Comparison of ENCODE assay signal across 1 cellular context in genomic region chr3:194134757-194135515, GRCh38.
A peak's percentile ranks its signal among the peaks of the same experiment; 100 is the strongest.
TF ChIP-seq lines count a peak whose summit lies in the region.

No MANE protein-coding gene starts in this region.

TF ChIP-seq in K562, 482 proteins besides CTCF, POLR2A, EP300 and RAD21 (continued from another document and continues in another):
- TF ChIP-seq E2F5 (CRISPR knock-in tag; IDR thresholded peaks at IDR 0.05), result no peak
- TF ChIP-seq SP2 (IDR thresholded peaks at IDR 0.05; ENCODE audit: extremely low read depth, low read depth, low read length, poor library complexity, severe bottlenecking), result no peak
- no peak for TF ChIP-seq IRF9 (tag; IDR thresholded peaks at IDR 0.05)
- no peak for TF ChIP-seq RBM17 (IDR thresholded peaks at IDR 0.05; ENCODE audit: borderline replicate concordance, low read depth, low read length)
- TF ChIP-seq TAF1 (IDR thresholded peaks at IDR 0.05; ENCODE audit: control insufficient read depth, extremely low read depth, insufficient read depth, low read length, severe bottlenecking), result peak; percentile 47
- peak; percentile 95 for TF ChIP-seq TFAP4 (CRISPR knock-in tag; IDR thresholded peaks at IDR 0.05; ENCODE audit: borderline replicate concordance)
- TF ChIP-seq BDP1 (IDR thresholded peaks at IDR 0.05; ENCODE audit: insufficient read depth, insufficient read length), result no peak
- no peak for TF ChIP-seq RBM34 (IDR thresholded peaks at IDR 0.05; ENCODE audit: borderline replicate concordance, insufficient read depth, low read length)
- no peak for TF ChIP-seq ZNF778 (CRISPR knock-in tag; IDR thresholded peaks at IDR 0.05)
- no peak for TF ChIP-seq PHB2 (IDR thresholded peaks at IDR 0.05; ENCODE audit: low read depth)
- no peak for TF ChIP-seq SMC3 (conservative IDR thresholded peaks at IDR 0.05; ENCODE audit: insufficient read depth, low read depth, low read length)
- TF ChIP-seq POU5F1 (IDR thresholded peaks at IDR 0.05; ENCODE audit: borderline replicate concordance, low read depth, low read length, partially characterized antibody), result no peak
- no peak for TF ChIP-seq ZNF445 (CRISPR knock-in tag; IDR thresholded peaks at IDR 0.05; ENCODE audit: low read depth)
- TF ChIP-seq SMARCB1 (IDR thresholded peaks at IDR 0.05; ENCODE audit: insufficient read length, low read depth), result no peak
- peak; percentile 94 to 97 for TF ChIP-seq MAZ (CRISPR knock-in tag; conservative IDR thresholded peaks at IDR 0.05 in 1 of 2, IDR thresholded peaks at IDR 0.05 in 1 of 2)
- peak; percentile 88 for TF ChIP-seq MXI1 (IDR thresholded peaks at IDR 0.05; ENCODE audit: low read depth, low read length)
- no peak for TF ChIP-seq NR4A1 (CRISPR knock-in tag; IDR thresholded peaks at IDR 0.05)
- no peak for TF ChIP-seq NR4A1 (tag; IDR thresholded peaks at IDR 0.05)
- peak; percentile 27; the same call in 1 of the 2 replicates for TF ChIP-seq CBX1 (IDR thresholded peaks at IDR 0.05; ENCODE audit: low read depth)
- TF ChIP-seq ZNF740 (CRISPR knock-in tag; IDR thresholded peaks at IDR 0.05), result peak; percentile 69
- TF ChIP-seq ZNF740 (tag; IDR thresholded peaks at IDR 0.05), result peak in 1 of 2 experiments; percentile 86; a peak in 2 of 4 replicates
- 0 out of 2 replicates have a peak, but pooled peaks have one; percentile 30 for TF ChIP-seq TCF3 (CRISPR knock-in tag; IDR thresholded peaks at IDR 0.05)
- TF ChIP-seq DNMT1 (IDR thresholded peaks at IDR 0.05), result no peak
- TF ChIP-seq CHD4 (IDR thresholded peaks at IDR 0.05; ENCODE audit: insufficient read depth, insufficient replicate concordance, low read depth, low read length, poor library complexity, severe bottlenecking), result no peak
- no peak for TF ChIP-seq SIX5 (IDR thresholded peaks at IDR 0.05; ENCODE audit: borderline replicate concordance in 1 of 2, insufficient read depth in 1 of 2, low read depth in 1 of 2, low read length in 2 of 2)
- no peak for TF ChIP-seq FOXP1 (CRISPR knock-in tag; IDR thresholded peaks at IDR 0.05)
- TF ChIP-seq ZNF75A (CRISPR knock-in tag; IDR thresholded peaks at IDR 0.05), result no peak
- no peak for TF ChIP-seq NR1H2 (CRISPR knock-in tag; IDR thresholded peaks at IDR 0.05)
- TF ChIP-seq TBP (optimal IDR thresholded peaks at IDR 0.05; ENCODE audit: low read depth, low read length), result peak; percentile 15
- TF ChIP-seq CHD2 (IDR thresholded peaks at IDR 0.05; ENCODE audit: low read depth, low read length), result no peak
- peak in 1 of 2 experiments; percentile 16; a peak in 1 of 4 replicates for TF ChIP-seq TEAD1 (CRISPR knock-in tag; IDR thresholded peaks at IDR 0.05)
- TF ChIP-seq ARID4B (CRISPR knock-in tag; IDR thresholded peaks at IDR 0.05), result peak; percentile 33; the same call in 1 of the 2 replicates
- TF ChIP-seq SRSF3 (IDR thresholded peaks at IDR 0.05; ENCODE audit: insufficient read depth, low read length), result no peak
- TF ChIP-seq THRA (IDR thresholded peaks at IDR 0.05), result no peak
- no peak for TF ChIP-seq ZNF407 (IDR thresholded peaks at IDR 0.05; ENCODE audit: low read depth)
- TF ChIP-seq ZNF764 (CRISPR knock-in tag; IDR thresholded peaks at IDR 0.05; ENCODE audit: low read depth), result no peak
